In genomic region chr11:394034-394857, GRCh38 we compare ENCODE assay signal across 9 cellular contexts. TPM values are rescaled to one million over a fixed set of nuclear protein-coding genes. Genes with fewer than 3 reads are reported as not detected.
A peak's percentile ranks its signal among the peaks of the same experiment; 100 is the strongest.
DNase-seq lines count a peak whose midpoint lies in the region; ATAC-seq, FAIRE-seq and TF ChIP-seq lines count a peak whose summit lies in the region.
"Had no signal": no experiment of that assay in that cellular context is flagged by ENCODE, and none has a peak within 500 bp of the region (broad histone marks: within the 10 kb centered on the region; RNA-seq: fewer than 3 reads in every experiment).

PKP3 (plus strand) TSS chr11:394209; CDS start chr11:394293, 84 bp downstream.

- H3K27me3 ChIP-seq in CD4-positive, alpha-beta T cell (ENCODE audit: control insufficient read depth, insufficient read depth, low read length) = no peaks in the 10 kb centered on the region
- H3K27me3 ChIP-seq in H1 (replicated peaks in 1 of 4; ENCODE audit: control insufficient read depth in 3 of 4, extremely low read depth in 1 of 4, insufficient read depth in 3 of 4, low read length in 3 of 4) (no peaks in the 10 kb centered on the region), muscle layer of duodenum (ENCODE audit: low read depth, low read length) (no peaks in the 10 kb centered on the region)

- peaks cover 2% of the 10 kb centered on the region; the same call in 1 of the 2 replicates for H3K79me1 ChIP-seq in H1 (ENCODE audit: low read depth, low read length)

- ATAC-seq in CD4-positive, alpha-beta T cell (ENCODE audit: poor library complexity) = no peak

- no peak for FAIRE-seq in H1 (lab: Jason Lieb, UNC)

- no peaks in the 10 kb centered on the region for H3K79me2 ChIP-seq in H1 (ENCODE audit: control insufficient read depth in 1 of 2, insufficient read depth in 2 of 2, low read length in 2 of 2)

- H3K4me3 Mint-ChIP-seq in CD4-positive, alpha-beta T cell = peak within 1 kb of the TSS; percentile 42

- H2AK5ac ChIP-seq in H1 (ENCODE audit: low read depth, low read length) = peak within 1 kb of the TSS; percentile 92; the same call in 1 of the 2 replicates

- peak within 1 kb of the TSS in 2 of 4 experiments; percentile 24 to 82; a peak in 3 of 7 replicates for H3K9ac ChIP-seq in H1 (replicated peaks in 1 of 4; ENCODE audit: extremely low read depth in 1 of 4, low read depth in 3 of 4, low read length in 3 of 4)

- CTCF ChIA-PET in CD4-positive, alpha-beta T cell (lab: Charles Lee) = no interaction called here
- CTCF ChIA-PET in H1 (lab: Charles Lee; ENCODE audit: partially characterized antibody) = interaction anchor here (0.6 to 0.8 kb wide), 2 partner anchors 30 to 177 kb away, joined by 3 read pairs; no protein-coding TSS in a partner anchor

- H2BK20ac ChIP-seq in H1 (ENCODE audit: low read length) = 0 out of 2 replicates have a peak within 1 kb of the TSS, but pooled peaks have one; percentile 75

- TF ChIP-seq EP300 in H1 (IDR thresholded peaks at IDR 0.05; ENCODE audit: borderline replicate concordance in 1 of 2, low read depth in 2 of 2, low read length in 2 of 2) = no peak

- WGBS in H1 (ENCODE audit: extremely low coverage in 1 of 2, insufficient coverage in 1 of 2, insufficient read length in 1 of 2, insufficient replicate concordance in 2 of 2, low coverage in 1 of 2, low lambda C conversion rate in 2 of 2, missing lambda C conversion rate in 1 of 2), 2 experiments = 25% methylated on average over 37 of the region's 57 CpGs; no CpG with 5 or more reads in 1 of the 2 experiments

- H3K9me3 Mint-ChIP-seq in CD4-positive, alpha-beta T cell = no peaks in the 10 kb centered on the region

- H3K23ac ChIP-seq in H1 (ENCODE audit: insufficient read length) = no peak within 1 kb of the TSS

- H3K56ac ChIP-seq in H1 (replicated peaks; ENCODE audit: insufficient read length, low read depth, low read length) = peak within 1 kb of the TSS; percentile 40

- H3K36me3 ChIP-seq in H1 (ENCODE audit: control insufficient read depth in 2 of 4, insufficient read depth in 4 of 4, low read length in 3 of 4) (peaks cover 0 to 19% (median 0%) of the 10 kb centered on the region in 4 experiments; a peak in 2 of 8 replicates), muscle layer of duodenum (ENCODE audit: control insufficient read depth in 1 of 2, insufficient read depth in 2 of 2, low read length in 2 of 2) (no peaks in the 10 kb centered on the region)

- 0 out of 2 replicates have a peak within 1 kb of the TSS, but pooled peaks have one; percentile 61 for H2BK15ac ChIP-seq in H1 (ENCODE audit: low read length)

- no peak for DNase-seq in CD4-positive, alpha-beta T cell
- DNase-seq in NCI-H1048 (lab: John Stamatoyannopoulos, UW) (peak; percentile 35), H1 (ENCODE audit: low read depth in 1 of 2, low spot score in 2 of 2) (peak in 1 of 2 experiments; percentile 38), COLO829 (ENCODE audit: low spot score) (no peak), OCI-M2 (lab: John Stamatoyannopoulos, UW; ENCODE audit: unreplicated experiment) (no peak)
- DNase-seq in activated effector memory CD4-positive, alpha-beta T cell treated with Interleukin-2 at 50 U/mL for 16 hours = no peak
- DNase-seq in stimulated activated naive CD4-positive, alpha-beta T cell treated with Interleukin-2 at 50 U/mL for 16 hours (lab: John Stamatoyannopoulos, UW) = no peak

- no peak within 1 kb of the TSS for H4K5ac ChIP-seq in H1 (ENCODE audit: insufficient read length, low read depth, low read length)

- H3K4ac ChIP-seq in H1 (replicated peaks; ENCODE audit: insufficient read length, low read depth, low read length) = peak within 1 kb of the TSS; percentile 85

- no peak for TF ChIP-seq POLR2A in H1 (IDR thresholded peaks at IDR 0.05; ENCODE audit: control extremely low read depth in 1 of 2, low read depth in 2 of 2, low read length in 2 of 2)

- H3K14ac ChIP-seq in H1 (ENCODE audit: insufficient read length) = no peak within 1 kb of the TSS

- H4K91ac ChIP-seq in H1 (replicated peaks; ENCODE audit: insufficient read length, low read length) = peak within 1 kb of the TSS; percentile 74

- no peak within 1 kb of the TSS for H3K27ac Mint-ChIP-seq in CD4-positive, alpha-beta T cell

- peaks cover 10% of the 10 kb centered on the region; the same call in 1 of the 2 replicates for H3K23me2 ChIP-seq in H1 (ENCODE audit: low read depth, low read length)

- no peaks in the 10 kb centered on the region for H3K36me3 Mint-ChIP-seq in CD4-positive, alpha-beta T cell (ENCODE audit: low read depth)

- H2BK120ac ChIP-seq in H1 (replicated peaks; ENCODE audit: low read depth, low read length) = no peak within 1 kb of the TSS

- intact Hi-C loops in CD4-positive, alpha-beta T cell (cut with DNase I, micrococcal nuclease) = no loop called here

- peaks cover 9% of the 10 kb centered on the region for H3K27me3 Mint-ChIP-seq in CD4-positive, alpha-beta T cell

- peak within 1 kb of the TSS; percentile 18 to 59 (median 33) for H3K4me3 ChIP-seq in H1 (ENCODE audit: extremely low read depth in 1 of 4, insufficient read depth in 2 of 4, low read depth in 3 of 4, low read length in 4 of 4)
- H3K4me3 ChIP-seq in muscle layer of duodenum (ENCODE audit: low read depth in 1 of 2, low read length in 2 of 2) = peak within 1 kb of the TSS in 1 of 2 donors; percentile 46

- no peak for TF ChIP-seq CTCF in CD4-positive, alpha-beta T cell (IDR thresholded peaks at IDR 0.05)
- TF ChIP-seq CTCF in H1 (IDR thresholded peaks at IDR 0.05; ENCODE audit: control extremely low read depth in 1 of 3, insufficient read depth in 1 of 3, low read depth in 1 of 3, low read length in 3 of 3) = no peak

- peak within 1 kb of the TSS; percentile 58 to 63 for H3K4me2 ChIP-seq in H1 (ENCODE audit: insufficient read depth in 1 of 2, low read depth in 2 of 2, low read length in 2 of 2)

- H4K8ac ChIP-seq in H1 (ENCODE audit: extremely low read depth, insufficient read depth, low read length) = peak within 1 kb of the TSS; percentile 88

- peaks cover 2 to 13% of the 10 kb centered on the region in 2 experiments for H4K20me1 ChIP-seq in H1 (replicated peaks in 1 of 2; ENCODE audit: control insufficient read depth in 1 of 2, insufficient read depth in 2 of 2, low read length in 2 of 2)

- H3K4me1 ChIP-seq in H1 (replicated peaks in 1 of 4; ENCODE audit: control insufficient read depth in 3 of 4, insufficient read depth in 4 of 4, low read length in 3 of 4) (peaks cover 6 to 15% (median 6%) of the 10 kb centered on the region in 4 experiments; a peak in 6 of 7 replicates), muscle layer of duodenum (ENCODE audit: control insufficient read depth in 1 of 2, insufficient read depth in 2 of 2, low read length in 2 of 2) (peaks cover 0 to 11% of the 10 kb centered on the region in 2 donors)

- TF ChIP-seq RAD21 in H1 (IDR thresholded peaks at IDR 0.05 in 1 of 2, conservative IDR thresholded peaks at IDR 0.05 in 1 of 2; ENCODE audit: low read depth in 2 of 2, low read length in 2 of 2) = no peak

- H2BK5ac ChIP-seq in H1 (ENCODE audit: low read depth, low read length) = peak within 1 kb of the TSS; percentile 81

- no peak within 1 kb of the TSS for H2AFZ ChIP-seq in H1 (ENCODE audit: low read length)

- H3K4me1 Mint-ChIP-seq in CD4-positive, alpha-beta T cell (ENCODE audit: low read depth) = no peaks in the 10 kb centered on the region

- no peak within 1 kb of the TSS for H3K27ac ChIP-seq in CD4-positive, alpha-beta T cell (ENCODE audit: low read depth, low read length)
- H3K27ac ChIP-seq in H1 (ENCODE audit: low read depth, low read length) = no peak within 1 kb of the TSS
- H3K27ac ChIP-seq in muscle layer of duodenum (ENCODE audit: low read length) = peak within 1 kb of the TSS; percentile 60

- H3K9me3 ChIP-seq in CD4-positive, alpha-beta T cell (ENCODE audit: control insufficient read depth, low read length) = no peaks in the 10 kb centered on the region
- peaks cover 0 to 3% of the 10 kb centered on the region in 2 experiments; a peak in 1 of 4 replicates for H3K9me3 ChIP-seq in H1 (ENCODE audit: insufficient read depth in 2 of 2, low read depth in 1 of 2, low read length in 1 of 2)
- no peaks in the 10 kb centered on the region for H3K9me3 ChIP-seq in muscle layer of duodenum (ENCODE audit: control insufficient read depth in 1 of 2, low read length in 2 of 2)

- POLR2A ChIA-PET in CD4-positive, alpha-beta T cell (lab: Charles Lee) = no interaction called here
- POLR2A ChIA-PET in H1 (lab: Charles Lee; ENCODE audit: partially characterized antibody) = interaction anchor here (0.7 to 4.2 kb wide), 6 partner anchors 9 to 233 kb away, joined by 3 to 20 read pairs (median 3); partner anchors contain the start of gene SCT

- peak within 1 kb of the TSS; percentile 81; the same call in 1 of the 2 replicates for H2BK12ac ChIP-seq in H1 (ENCODE audit: low read depth, low read length)

- H3K18ac ChIP-seq in H1 (ENCODE audit: extremely low read depth, low read length) = peak within 1 kb of the TSS; percentile 60

TF ChIP-seq in H1, 55 proteins besides CTCF, POLR2A, EP300 and RAD21 (continues in another document):
- TF ChIP-seq GABPA (IDR thresholded peaks at IDR 0.05; ENCODE audit: borderline replicate concordance, insufficient read depth, low read length) (no peak), SIX5 (IDR thresholded peaks at IDR 0.05; ENCODE audit: low read depth, low read length) (no peak), PHF8 (conservative IDR thresholded peaks at IDR 0.05; ENCODE audit: low read depth, low read length) (0 out of 2 replicates have a peak, but pooled peaks have one; percentile 54), E2F6 (IDR thresholded peaks at IDR 0.05) (peak; percentile 17; the same call in 1 of the 2 replicates), KDM4A (IDR thresholded peaks at IDR 0.05; ENCODE audit: low read depth, low read length, severe bottlenecking) (peak; percentile 41), JUND (IDR thresholded peaks at IDR 0.05; ENCODE audit: low read length) (no peak), MAX (IDR thresholded peaks at IDR 0.05) (peak; percentile 66)

RNA-seq across cellular contexts. Expression of gene PKP3, which starts in this region (rescaled TPM):
- under 1 TPM in 1 of 2 experiments, not detected in 1; 0.60 TPM for total RNA-seq in CD4-positive, alpha-beta T cell
- total RNA-seq in H1 (2021; fragmentation: NEBNext Ultra II Directional; extraction: Animal tissue kit (Norgen Biotek cat#: 25700)) = 28.5 and 28.7 TPM in 2 replicates
- polyA plus RNA-seq in H1 (2011; rRNA removed) = 16.7 and 28.0 TPM in 2 replicates
- polyA plus RNA-seq in H1 (2011; cell fraction: cytosol; rRNA removed) = 25.0 TPM
- 35.4 TPM for polyA plus RNA-seq in H1 (2011; cell fraction: nucleus; rRNA removed)
- 10.9 to 22.0 TPM (median 18.8 TPM) in 4 replicates for polyA plus RNA-seq in H1 (2012, experiment 1 of 2)
- polyA plus RNA-seq in H1 (2012, experiment 2 of 2) = 14.5 TPM
- 11.0 TPM for polyA plus RNA-seq in H1 (2013, experiment 1 of 2)
- 12.3 TPM for polyA plus RNA-seq in H1 (2013, experiment 2 of 2)
- polyA minus RNA-seq in H1 (2011; rRNA and poly(A)+ RNA removed) = 11.3 and 13.9 TPM in 2 replicates
- polyA minus RNA-seq in H1 (2011; cell fraction: cytosol; rRNA and poly(A)+ RNA removed) = 33.5 TPM
- 11.1 TPM for polyA minus RNA-seq in H1 (2011; cell fraction: nucleus; rRNA and poly(A)+ RNA removed)
- total RNA-seq: T-helper 1 cell treated with Interleukin-12 subunit alpha and Interleukin-12 subunit beta and Interleukin-4 antibody, amounts not matched to agents 30 ng/mL and 1 ng/mL, for 36 hours had no signal

Comparison
In these comparisons a context has a peak if more than half of its experiments do, and no peak if none do; other contexts are left out.
1. RNA of gene PKP3 (total RNA-seq): 28.5 to 28.7 TPM in H1; 0.60 TPM in CD4-positive, alpha-beta T cell; every median in the first group is over 10 times any median in the second.